1 cellular context compared by ENCODE assay signal in genomic region chr2:111933900-111934299, GRCh38. TPM values are rescaled to one million over a fixed set of nuclear protein-coding genes. Genes with fewer than 3 reads are reported as not detected.
"Had no signal": no experiment of that assay in that cellular context is flagged by ENCODE, and none has a peak within 500 bp of the region (broad histone marks: within the 10 kb centered on the region; RNA-seq: fewer than 3 reads in every experiment).

No MANE protein-coding gene starts in this region.

RNA-seq across cellular contexts. Expression of gene MERTK, which starts 35.5 kb away (rescaled TPM):
- polyA plus RNA-seq: naive thymus-derived CD8-positive, alpha-beta T cell had no signal
